21 cellular contexts compared by ENCODE assay signal in the genomic region with DNA sequence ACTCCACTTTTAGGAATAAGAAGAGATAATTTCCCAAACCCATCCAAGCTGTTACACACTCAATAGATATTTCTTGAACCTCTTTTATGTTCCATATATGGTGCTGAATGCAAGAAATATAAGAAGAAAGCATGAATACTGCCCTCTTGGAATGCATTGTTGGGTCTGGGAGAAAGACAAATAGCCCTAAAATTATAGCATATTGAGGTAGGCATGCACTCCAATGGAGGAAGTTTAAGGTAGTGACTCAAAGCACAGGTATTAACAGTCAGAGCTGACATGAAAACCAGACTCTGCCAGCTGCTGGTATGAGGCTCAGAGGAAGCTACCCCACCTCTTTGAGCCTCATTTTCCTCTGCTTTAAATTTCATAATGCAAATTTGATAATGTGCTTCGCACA.
DNase-seq lines count a peak whose midpoint lies in the region; ATAC-seq, FAIRE-seq and TF ChIP-seq lines count a peak whose summit lies in the region.
"Had no signal": no experiment of that assay in that cellular context is flagged by ENCODE, and none has a peak within 500 bp of the region (broad histone marks: within the 10 kb centered on the region; RNA-seq: fewer than 3 reads in every experiment).

No MANE protein-coding gene starts in this region.

- H3K9me3 Mint-ChIP-seq in CD4-positive, alpha-beta T cell: peaks cover 4% of the 10 kb centered on the region

- 100% methylated on average over 1 of the region's 1 CpG for WGBS in esophagus muscularis mucosa
- WGBS in body of pancreas, 2 donors: 91 to 100% methylated on average over 1 of the region's 1 CpG

- H3K36me3 Mint-ChIP-seq in CD4-positive, alpha-beta T cell (ENCODE audit: low read depth): no peaks in the 10 kb centered on the region
- H3K36me3 Mint-ChIP-seq: CD14-positive monocyte; CD8-positive, alpha-beta memory T cell had no signal

- TF ChIP-seq EP300 in esophagus muscularis mucosa (IDR thresholded peaks at IDR 0.05): no peak

- H3K36me3 ChIP-seq in bronchial epithelial cell (ENCODE audit: control insufficient read depth, insufficient read depth, low read length) (no peaks in the 10 kb centered on the region), kidney epithelial cell (ENCODE audit: control insufficient read depth, insufficient read depth, low read length) (no peaks in the 10 kb centered on the region), esophagus muscularis mucosa (no peaks in the 10 kb centered on the region), body of pancreas (replicated peaks in 1 of 2; ENCODE audit: insufficient read depth in 1 of 2, low read depth in 2 of 2) (no peaks in the 10 kb centered on the region)
- H3K36me3 ChIP-seq: BLaER1, HAP-1 had no signal

- TF ChIP-seq POLR2A in esophagus muscularis mucosa (IDR thresholded peaks at IDR 0.05; ENCODE audit: low read depth) (no peak), body of pancreas (IDR thresholded peaks at IDR 0.05) (no peak)

- no peaks in the 10 kb centered on the region for H3K4me1 ChIP-seq in esophagus muscularis mucosa
- H3K4me1 ChIP-seq in body of pancreas: no peaks in the 10 kb centered on the region
- H3K4me1 ChIP-seq: BLaER1, HAP-1 had no signal

- no peak for ATAC-seq in CD4-positive, alpha-beta T cell (ENCODE audit: poor library complexity)
- ATAC-seq in body of pancreas: no peak

- no peak overlapping the region for H3K4me3 ChIP-seq in AG10803 (ENCODE audit: low read length)
- H3K4me3 ChIP-seq in bronchial epithelial cell (ENCODE audit: low read depth, low read length): no peak overlapping the region
- H3K4me3 ChIP-seq in kidney epithelial cell (ENCODE audit: low read depth, low read length): no peak overlapping the region
- H3K4me3 ChIP-seq in esophagus muscularis mucosa: no peak overlapping the region
- no peak overlapping the region for H3K4me3 ChIP-seq in body of pancreas
- H3K4me3 ChIP-seq: BLaER1, GM23248, HAP-1 had no signal

- H3K9me3 ChIP-seq in esophagus muscularis mucosa (no peaks in the 10 kb centered on the region), body of pancreas (no peaks in the 10 kb centered on the region)
- H3K9me3 ChIP-seq in CD4-positive, alpha-beta T cell (ENCODE audit: control insufficient read depth, low read length): no peaks in the 10 kb centered on the region
- H3K9me3 ChIP-seq: BLaER1, HAP-1 had no signal

- DNase-seq in AG10803 (ENCODE audit: low read depth): peak; percentile 72
- DNase-seq in NCI-H526 (lab: John Stamatoyannopoulos, UW): peak; percentile 20 to 65
- DNase-seq in bronchial epithelial cell (ENCODE audit: low read depth): peak; percentile 3
- DNase-seq in kidney epithelial cell (ENCODE audit: low read depth): peak; percentile 7
- no peak for DNase-seq in esophagus muscularis mucosa (ENCODE audit: extremely low spot score)
- no peak for DNase-seq in CD4-positive, alpha-beta T cell
- DNase-seq in body of pancreas: no peak
- DNase-seq in HCEC 1CT: no peak
- DNase-seq: CD8-positive, alpha-beta memory T cell; COR-L47; DMS 273 treated with DMSO at 0.1 percent for 48 hours; DMS53; DND-41; KG1 had no signal

- POLR2A ChIA-PET in CD4-positive, alpha-beta T cell (lab: Charles Lee): no interaction called here

- H3K27me3 ChIP-seq in bronchial epithelial cell (ENCODE audit: control insufficient read depth, insufficient read depth, low read length) (no peaks in the 10 kb centered on the region), kidney epithelial cell (ENCODE audit: control insufficient read depth, insufficient read depth, low read length) (no peaks in the 10 kb centered on the region), esophagus muscularis mucosa (peaks cover 0 to 10% (median 0%) of the 10 kb centered on the region in 4 donors), body of pancreas (no peaks in the 10 kb centered on the region)
- no peaks in the 10 kb centered on the region for H3K27me3 ChIP-seq in CD4-positive, alpha-beta T cell (ENCODE audit: control insufficient read depth, insufficient read depth, low read length)
- H3K27me3 ChIP-seq: BLaER1 had no signal

- intact Hi-C loops in esophagus muscularis mucosa (cut with DNase I): no loop called here
- intact Hi-C loops in CD4-positive, alpha-beta T cell (cut with DNase I, micrococcal nuclease): no loop called here
- intact Hi-C loops in body of pancreas (cut with DNase I): no loop called here

- CTCF ChIA-PET in CD4-positive, alpha-beta T cell (lab: Charles Lee): no interaction called here

- H3K4me1 Mint-ChIP-seq in CD4-positive, alpha-beta T cell (ENCODE audit: low read depth): no peaks in the 10 kb centered on the region
- H3K4me1 Mint-ChIP-seq: CD14-positive monocyte; CD8-positive, alpha-beta memory T cell had no signal

- no peak for FAIRE-seq in bronchial epithelial cell (lab: Jason Lieb, UNC)
- FAIRE-seq: G401.6, GM12892, GM19239 had no signal

- H3K27ac Mint-ChIP-seq in CD4-positive, alpha-beta T cell: no peak overlapping the region
- H3K27ac Mint-ChIP-seq: CD14-positive monocyte; CD8-positive, alpha-beta memory T cell had no signal

- TF ChIP-seq CTCF in AG10803 (conservative IDR thresholded peaks at IDR 0.05; ENCODE audit: low read length) (no peak), bronchial epithelial cell (IDR thresholded peaks at IDR 0.05; ENCODE audit: insufficient read depth, low read length, severe bottlenecking) (no peak), kidney epithelial cell (IDR thresholded peaks at IDR 0.05; ENCODE audit: insufficient read depth, low read length, poor library complexity, severe bottlenecking) (no peak), esophagus muscularis mucosa (IDR thresholded peaks at IDR 0.05) (no peak), body of pancreas (IDR thresholded peaks at IDR 0.05) (no peak)
- TF ChIP-seq CTCF in CD4-positive, alpha-beta T cell (IDR thresholded peaks at IDR 0.05): no peak

- H3K4me3 Mint-ChIP-seq in CD4-positive, alpha-beta T cell: no peak overlapping the region
- H3K4me3 Mint-ChIP-seq: CD14-positive monocyte; CD8-positive, alpha-beta memory T cell had no signal

- H3K27me3 Mint-ChIP-seq in CD4-positive, alpha-beta T cell: no peaks in the 10 kb centered on the region

- H3K27ac ChIP-seq in esophagus muscularis mucosa (replicated peaks in 1 of 4): no peak overlapping the region
- no peak overlapping the region for H3K27ac ChIP-seq in CD4-positive, alpha-beta T cell (ENCODE audit: low read depth, low read length)
- no peak overlapping the region for H3K27ac ChIP-seq in body of pancreas
- H3K27ac ChIP-seq: BLaER1, GM23248 had no signal

Comparison
In these comparisons a context has a peak if more than half of its experiments do, and no peak if none do; other contexts are left out.
1. DNase-seq: peak in AG10803 (single experiment), NCI-H526 (2 of 2), bronchial epithelial cell (single experiment) and kidney epithelial cell (single experiment); none in esophagus muscularis mucosa (single experiment), CD4-positive, alpha-beta T cell (0 of 10), body of pancreas (0 of 4) and HCEC 1CT (single experiment).